Comparison of ENCODE assay signal across 2 cellular contexts in genomic region chr7:138472292-138473079, GRCh38.
TF ChIP-seq lines count a peak whose summit lies in the region.

No MANE protein-coding gene starts in this region.

TF ChIP-seq in GM23338, 12 proteins besides CTCF, POLR2A, EP300 and RAD21:
- no peak for TF ChIP-seq NANOG (IDR thresholded peaks at IDR 0.05; ENCODE audit: borderline replicate concordance)
- TF ChIP-seq POLR2AphosphoS5 (IDR thresholded peaks at IDR 0.05; ENCODE audit: low read depth): no peak
- TF ChIP-seq CREB1 (CRISPR knock-in tag; IDR thresholded peaks at IDR 0.05; ENCODE audit: low read depth): no peak
- no peak for TF ChIP-seq STAT1 (IDR thresholded peaks at IDR 0.05; ENCODE audit: unreplicated experiment)
- no peak for TF ChIP-seq EZH2 (IDR thresholded peaks at IDR 0.05; ENCODE audit: low read depth, unreplicated experiment)
- TF ChIP-seq REST (IDR thresholded peaks at IDR 0.05; ENCODE audit: unreplicated experiment): no peak
- TF ChIP-seq ZNF331 (CRISPR knock-in tag; IDR thresholded peaks at IDR 0.05; ENCODE audit: low read depth): no peak
- no peak for TF ChIP-seq ETS1 (IDR thresholded peaks at IDR 0.05)
- TF ChIP-seq ZNF462 (CRISPR knock-in tag; IDR thresholded peaks at IDR 0.05): no peak

TF ChIP-seq in H1, 55 proteins besides CTCF, POLR2A, EP300 and RAD21:
- TF ChIP-seq ATF2 (IDR thresholded peaks at IDR 0.05; ENCODE audit: low read length) (0 out of 2 replicates have a peak, but pooled peaks have one; percentile 47), JUN (IDR thresholded peaks at IDR 0.05; ENCODE audit: low read depth, low read length) (0 out of 2 replicates have a peak, but pooled peaks have one; percentile 31), JUND (IDR thresholded peaks at IDR 0.05; ENCODE audit: low read length) (peak; percentile 65; the same call in 1 of the 2 replicates), POLR2AphosphoS5 (IDR thresholded peaks at IDR 0.05; ENCODE audit: low read depth, low read length) (peak; percentile 61; the same call in 1 of the 2 replicates), CREB1 (IDR thresholded peaks at IDR 0.05) (no peak)
